In the genomic region with DNA sequence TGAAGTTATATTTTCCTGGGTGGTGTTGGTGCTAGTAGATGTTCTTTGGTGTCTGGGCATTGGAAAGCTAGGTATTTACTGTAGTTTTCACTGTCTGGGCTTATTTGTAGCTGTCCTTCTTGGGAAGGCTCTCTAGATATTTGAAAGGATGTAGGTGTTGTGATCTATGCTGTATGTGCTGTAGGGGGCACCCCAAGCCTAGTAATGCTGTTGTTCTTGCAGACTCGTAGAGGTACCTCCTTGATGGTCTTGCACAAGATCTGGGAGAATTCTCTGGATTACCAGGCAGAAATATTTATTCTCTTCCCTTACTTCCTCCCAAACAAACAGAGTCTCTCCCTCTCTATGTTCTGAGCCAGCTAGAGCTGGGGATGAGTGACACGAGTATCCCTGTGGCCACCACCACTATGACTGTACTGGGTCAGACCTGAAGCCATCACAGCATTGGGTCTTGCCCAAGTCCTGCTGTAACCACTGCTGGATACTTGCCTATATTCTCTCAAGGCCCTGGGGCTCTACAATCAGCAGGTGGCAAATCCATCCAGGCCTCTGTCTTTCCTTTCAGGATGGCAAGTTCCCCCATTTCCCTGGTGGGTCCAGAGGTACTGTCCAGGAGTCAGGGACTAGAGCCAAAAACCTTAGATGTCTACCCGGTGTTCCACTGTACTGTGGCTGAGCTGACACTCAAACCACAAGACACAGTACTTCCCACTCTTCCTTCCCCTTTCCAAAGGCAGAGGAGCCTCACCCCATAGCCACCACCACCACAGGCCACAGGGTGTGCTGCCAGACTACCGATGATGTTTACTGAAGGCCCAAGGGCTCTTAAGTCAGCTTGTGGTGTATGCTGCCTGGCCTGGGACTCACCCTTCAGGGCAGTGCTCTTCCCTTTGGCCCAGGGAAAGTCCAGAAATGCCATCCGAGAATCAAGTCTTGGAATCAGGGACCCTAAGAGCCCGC, we compare ENCODE assay signal across 9 cellular contexts.
A peak's percentile ranks its signal among the peaks of the same experiment; 100 is the strongest.
DNase-seq lines count a peak whose midpoint lies in the region; ATAC-seq and TF ChIP-seq lines count a peak whose summit lies in the region.
"Had no signal": no experiment of that assay in that cellular context is flagged by ENCODE, and none has a peak within 500 bp of the region (broad histone marks: within the 10 kb centered on the region; RNA-seq: fewer than 3 reads in every experiment).

No MANE protein-coding gene starts in this region.

- DNase-seq in activated CD4-positive, CD25-positive, alpha-beta regulatory T cell treated with anti-CD3 and anti-CD28 coated beads, Interleukin-2, amount 50 U/mL, for 72 hours = no peak
- DNase-seq in NCI-H82 (lab: John Stamatoyannopoulos, UW) (peak; percentile 87), hepatocyte (ENCODE audit: low spot score) (peak; percentile 74), GM19238 (ENCODE audit: insufficient read length, low spot score) (no peak)
- DNase-seq in activated T-cell treated with anti-CD3 and anti-CD28 coated beads, Interleukin-2, amount 50 U/mL, for 4 hours = peak; percentile 24
- peak; percentile 43 for DNase-seq in stimulated activated CD4-positive, alpha-beta T cell treated with anti-CD3 and anti-CD28 coated beads, Interleukin-4, amount 100 ng/mL, for 24 hours

- no peak overlapping the region for H2AFZ ChIP-seq in hepatocyte

- H3K4me1 Mint-ChIP-seq in activated T-cell treated with anti-CD3 and anti-CD28 coated beads, Interleukin-2, amount 50 U/mL, for 4 hours (ENCODE audit: low read depth) = no peaks in the 10 kb centered on the region

- WGBS in hepatocyte (ENCODE audit: low lambda C conversion rate, missing lambda C conversion rate) = 76% methylated on average over 6 of the region's 6 CpGs

- H3K9me2 ChIP-seq in hepatocyte (replicated peaks; ENCODE audit: insufficient read depth) = no peaks in the 10 kb centered on the region

- H3K9me3 Mint-ChIP-seq in activated T-cell treated with anti-CD3 and anti-CD28 coated beads, Interleukin-2, amount 50 U/mL, for 4 hours = no peaks in the 10 kb centered on the region

- H3K4me1 ChIP-seq in hepatocyte (ENCODE audit: insufficient read depth) = no peaks in the 10 kb centered on the region
- H3K4me1 ChIP-seq: tibial nerve had no signal

- ATAC-seq in activated CD4-positive, CD25-positive, alpha-beta regulatory T cell treated with anti-CD3 and anti-CD28 coated beads, Interleukin-2, amount 50 U/mL, for 24 hours = peak; percentile 49 to 60
- no peak for ATAC-seq in activated T-cell treated with anti-CD3 and anti-CD28 coated beads, Interleukin-2, amount 50 U/mL, for 4 hours
- ATAC-seq in GM18517 (IDR thresholded peaks at IDR 0.05; ENCODE audit: unreplicated experiment) = no peak

- no peaks in the 10 kb centered on the region for H4K20me1 ChIP-seq in hepatocyte (ENCODE audit: insufficient read depth, poor library complexity, severe bottlenecking)

- no peak overlapping the region for H3K4me2 ChIP-seq in hepatocyte

- no peaks in the 10 kb centered on the region for H3K36me3 ChIP-seq in hepatocyte (replicated peaks; ENCODE audit: insufficient read depth, low read depth)
- H3K36me3 ChIP-seq: tibial nerve had no signal

- no peaks in the 10 kb centered on the region for H3K27me3 ChIP-seq in hepatocyte
- H3K27me3 ChIP-seq: tibial nerve had no signal

- H3K79me2 ChIP-seq in hepatocyte = no peaks in the 10 kb centered on the region

- peak; percentile 65 for TF ChIP-seq CTCF in hepatocyte (IDR thresholded peaks at IDR 0.05; ENCODE audit: poor library complexity)

- no peak overlapping the region for H3K4me3 ChIP-seq in hepatocyte
- H3K4me3 ChIP-seq: tibial nerve had no signal

- no peak overlapping the region for H3K27ac ChIP-seq in hepatocyte
- H3K27ac ChIP-seq: tibial nerve had no signal

- H3K36me3 Mint-ChIP-seq in activated T-cell treated with anti-CD3 and anti-CD28 coated beads, Interleukin-2, amount 50 U/mL, for 4 hours (ENCODE audit: insufficient read depth) = no peaks in the 10 kb centered on the region

- no peaks in the 10 kb centered on the region for H3K9me3 ChIP-seq in hepatocyte (ENCODE audit: low read depth)

- H3K27me3 Mint-ChIP-seq in activated T-cell treated with anti-CD3 and anti-CD28 coated beads, Interleukin-2, amount 50 U/mL, for 4 hours (ENCODE audit: low read depth) = no peaks in the 10 kb centered on the region

- H3K4me3 Mint-ChIP-seq in activated T-cell treated with anti-CD3 and anti-CD28 coated beads, Interleukin-2, amount 50 U/mL, for 4 hours = no peak overlapping the region

Comparison
In these comparisons a context has a peak if more than half of its experiments do, and no peak if none do; other contexts are left out.
1. ATAC-seq: peak in activated CD4-positive, CD25-positive, alpha-beta regulatory T cell treated with anti-CD3 and anti-CD28 coated beads, Interleukin-2, amount 50 U/mL, for 24 hours (2 of 2); none in activated T-cell treated with anti-CD3 and anti-CD28 coated beads, Interleukin-2, amount 50 U/mL, for 4 hours (0 of 2) and GM18517 (single experiment).
2. DNase-seq: peak in NCI-H82 (single experiment), activated T-cell treated with anti-CD3 and anti-CD28 coated beads, Interleukin-2, amount 50 U/mL, for 4 hours (single experiment), hepatocyte (single experiment) and stimulated activated CD4-positive, alpha-beta T cell treated with anti-CD3 and anti-CD28 coated beads, Interleukin-4, amount 100 ng/mL, for 24 hours (single experiment); none in activated CD4-positive, CD25-positive, alpha-beta regulatory T cell treated with anti-CD3 and anti-CD28 coated beads, Interleukin-2, amount 50 U/mL, for 72 hours (single experiment) and GM19238 (single experiment).